ENCODE assay signal across 8 cellular contexts in genomic region chr10:67884313-67884841, GRCh38. TPM values are rescaled to one million over a fixed set of nuclear protein-coding genes. Genes with fewer than 3 reads are reported as not detected.
DNase-seq lines count a peak whose midpoint lies in the region; ATAC-seq and TF ChIP-seq lines count a peak whose summit lies in the region.

Gene SIRT1 (plus strand): TSS chr10:67884656. CDS start chr10:67884722, 66 bp downstream.

- peaks cover 24% of the 10 kb centered on the region for H3K36me3 ChIP-seq in BE2C

- CTCF ChIA-PET in activated CD4-positive, alpha-beta T cell treated with anti-CD3 and anti-CD28 coated beads for 36 hours (lab: Charles Lee): interaction anchor here (0.7 to 2.1 kb wide), 7 partner anchors 11 to 274 kb away, joined by 3 to 8 read pairs (median 4); no protein-coding TSS in a partner anchor

- DNase-seq in BE2C (peak; percentile 98), GM19238 (ENCODE audit: insufficient read length, low spot score) (peak; percentile 84), NCI-H510A (lab: John Stamatoyannopoulos, UW) (peak; percentile 95), chondrocyte (ENCODE audit: low spot score) (peak; percentile 96), kidney glomerular epithelial cell (lab: John Stamatoyannopoulos, UW) (peak; percentile 83)
- DNase-seq in activated CD4-positive, alpha-beta T cell treated with anti-CD3 and anti-CD28 coated beads for 36 hours: peak; percentile 93
- DNase-seq in stimulated activated CD4-positive, alpha-beta T cell treated with anti-CD3 and anti-CD28 coated beads, Interleukin-15, amount 100 ng/mL, for 48 hours (ENCODE audit: low read depth in 2 of 2): peak; percentile 69 to 87

- no peaks in the 10 kb centered on the region for H3K4me1 ChIP-seq in BE2C

- TF ChIP-seq CTCF in BE2C (IDR thresholded peaks at IDR 0.05; ENCODE audit: low read depth, low read length) (no peak), chondrocyte (IDR thresholded peaks at IDR 0.05) (peak; percentile 34)

- H3K4me3 ChIP-seq in BE2C (ENCODE audit: low read depth, low read length): peak within 1 kb of the TSS; percentile 94

- H3K9me3 ChIP-seq in BE2C: no peaks in the 10 kb centered on the region

- H3K36me3 Mint-ChIP-seq in activated CD4-positive, alpha-beta T cell treated with anti-CD3 and anti-CD28 coated beads for 36 hours (ENCODE audit: low read depth): peaks cover 25% of the 10 kb centered on the region
- peaks cover 14% of the 10 kb centered on the region for H3K36me3 Mint-ChIP-seq in chondrocyte (ENCODE audit: low read depth)

- H3K9me3 Mint-ChIP-seq in activated CD4-positive, alpha-beta T cell treated with anti-CD3 and anti-CD28 coated beads for 36 hours (ENCODE audit: low read depth): no peaks in the 10 kb centered on the region
- no peaks in the 10 kb centered on the region for H3K9me3 Mint-ChIP-seq in chondrocyte (ENCODE audit: low read depth)

- H3K4me3 Mint-ChIP-seq in activated CD4-positive, alpha-beta T cell treated with anti-CD3 and anti-CD28 coated beads for 36 hours: peak within 1 kb of the TSS; percentile 93
- peak within 1 kb of the TSS; percentile 95 for H3K4me3 Mint-ChIP-seq in chondrocyte (ENCODE audit: unreplicated experiment)

- intact Hi-C loops in activated CD4-positive, alpha-beta T cell treated with anti-CD3 and anti-CD28 coated beads for 36 hours (cut with DNase I, micrococcal nuclease): loop anchor here (1.0 to 2.0 kb wide), 4 partner anchors 30 to 448 kb away; partner anchors contain the start of genes HERC4 (in 2 of the 2), HNRNPH3 (in 1 of the 2) and PBLD (in 1 of the 2)

- peaks cover 25% of the 10 kb centered on the region for H3K4me1 Mint-ChIP-seq in activated CD4-positive, alpha-beta T cell treated with anti-CD3 and anti-CD28 coated beads for 36 hours
- peaks cover 35% of the 10 kb centered on the region for H3K4me1 Mint-ChIP-seq in chondrocyte (ENCODE audit: low read depth)

- no peaks in the 10 kb centered on the region for H3K27me3 ChIP-seq in BE2C

- ATAC-seq in HG03439 (IDR thresholded peaks at IDR 0.05; ENCODE audit: unreplicated experiment): peak; percentile 83
- ATAC-seq in activated CD4-positive, alpha-beta T cell treated with anti-CD3 and anti-CD28 coated beads for 36 hours: peak; percentile 74

- POLR2A ChIA-PET in activated CD4-positive, alpha-beta T cell treated with anti-CD3 and anti-CD28 coated beads for 36 hours (lab: Charles Lee): interaction anchor here (0.5 to 0.7 kb wide), 2 partner anchors 11 to 30 kb away, joined by 3 to 16 read pairs; no protein-coding TSS in a partner anchor

- peak within 1 kb of the TSS; percentile 93 for H3K27ac Mint-ChIP-seq in activated CD4-positive, alpha-beta T cell treated with anti-CD3 and anti-CD28 coated beads for 36 hours
- H3K27ac Mint-ChIP-seq in chondrocyte (ENCODE audit: unreplicated experiment): peak within 1 kb of the TSS; percentile 97

- H3K27me3 Mint-ChIP-seq in activated CD4-positive, alpha-beta T cell treated with anti-CD3 and anti-CD28 coated beads for 36 hours: no peaks in the 10 kb centered on the region
- H3K27me3 Mint-ChIP-seq in chondrocyte (ENCODE audit: low read depth): no peaks in the 10 kb centered on the region

RNA-seq across cellular contexts. Expression of gene SIRT1, which starts in this region (rescaled TPM):
- 18.1 TPM for polyA plus RNA-seq in BE2C (2012; ENCODE audit: insufficient read depth, insufficient read length, low read depth)
- total RNA-seq in activated CD4-positive, alpha-beta T cell treated with anti-CD3 and anti-CD28 coated beads for 36 hours: 10 to 100 TPM; 19.6 to 23.5 TPM
- 13.1 to 21.8 TPM (median 17.1 TPM) in 3 replicates for total RNA-seq in chondrocyte

Comparison
In these comparisons a context has a peak if more than half of its experiments do, and no peak if none do; other contexts are left out.
1. Peak in every context shown above with its lines: DNase-seq, ATAC-seq and H3K4me3 ChIP-seq.